ENCODE assay signal across 8 cellular contexts in the genomic region with DNA sequence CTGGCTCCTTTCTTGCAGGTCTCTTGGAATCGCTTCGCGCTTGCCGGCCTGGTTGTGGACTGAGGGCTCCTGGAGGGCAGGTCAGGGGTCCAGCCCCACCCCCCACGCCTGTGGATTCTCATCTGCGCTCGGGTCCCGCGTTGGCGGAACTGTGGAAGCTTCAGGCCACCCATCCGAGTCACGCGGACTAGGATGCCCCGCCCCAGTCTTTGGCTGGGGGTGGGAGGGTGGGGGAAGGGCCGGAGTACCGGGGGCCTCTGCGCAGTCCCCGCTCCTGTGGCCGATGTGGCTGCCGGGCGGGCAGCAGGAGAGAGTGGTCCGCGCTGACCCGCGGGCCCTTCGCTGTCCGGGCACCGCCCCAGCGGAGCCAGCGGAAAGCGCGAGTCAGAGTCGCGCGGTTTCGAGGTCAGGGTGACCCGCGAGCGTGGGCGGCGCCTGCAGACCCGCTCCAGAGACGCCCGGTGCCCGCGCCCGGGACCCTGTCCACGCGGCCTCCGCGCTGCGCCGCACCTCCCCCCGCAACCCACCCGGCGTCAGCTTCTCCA.
DNase-seq lines count a peak whose midpoint lies in the region; ATAC-seq, FAIRE-seq and TF ChIP-seq lines count a peak whose summit lies in the region.

No MANE protein-coding gene starts in this region.

- in situ Hi-C loops in K562 (cut with MboI) = no loop called here

- peak overlapping the region in 1 of 2 experiments; percentile 17; a peak in 2 of 4 replicates for H3K9ac ChIP-seq in K562 (ENCODE audit: insufficient read depth in 1 of 2, low read depth in 2 of 2, low read length in 2 of 2)
- H3K9ac ChIP-seq in skeletal muscle satellite cell (ENCODE audit: low read depth, low read length) = peak overlapping the region; percentile 74

- H3K27me3 ChIP-seq in K562 (ENCODE audit: control insufficient read depth in 2 of 2, insufficient read depth in 2 of 2, low read length in 2 of 2) (peaks cover 14 to 21% of the 10 kb centered on the region in 2 experiments; a peak in 4 of 5 replicates), skeletal muscle satellite cell (ENCODE audit: control insufficient read depth, insufficient read depth, low read length) (no peaks in the 10 kb centered on the region)

- TF ChIP-seq CTCF in RWPE1 (conservative IDR thresholded peaks at IDR 0.05; ENCODE audit: low read depth) (no peak), K562 (IDR thresholded peaks at IDR 0.05 in 2 of 3, conservative IDR thresholded peaks at IDR 0.05 in 1 of 3; ENCODE audit: insufficient read depth in 2 of 3, low read depth in 1 of 3, low read length in 3 of 3) (no peak)

- no peak for TF ChIP-seq RAD21 in K562 (CRISPR knock-in tag; conservative IDR thresholded peaks at IDR 0.05 in 1 of 2, IDR thresholded peaks at IDR 0.05 in 1 of 2)

- no peaks in the 10 kb centered on the region; the same call in 1 of the 2 replicates for H4K20me1 ChIP-seq in K562 (replicated peaks; ENCODE audit: control insufficient read depth, insufficient read depth, low read length)

- H3K79me2 ChIP-seq in K562 (ENCODE audit: control insufficient read depth, insufficient read depth, low read length) = no peaks in the 10 kb centered on the region

- no peaks in the 10 kb centered on the region for H3K36me3 ChIP-seq in K562 (ENCODE audit: control insufficient read depth, insufficient read depth, low read length)
- no peaks in the 10 kb centered on the region for H3K36me3 ChIP-seq in skeletal muscle satellite cell (ENCODE audit: insufficient read depth, low read length)

- no peaks in the 10 kb centered on the region for H3K9me1 ChIP-seq in K562 (ENCODE audit: control insufficient read depth, insufficient read depth, low read length)

- 19% methylated on average over 33 of the region's 56 CpGs for WGBS in K562 (ENCODE audit: insufficient coverage, low coverage, missing lambda C conversion rate)

- POLR2A ChIA-PET in RWPE1 (lab: Yijun Ruan, JAX; ENCODE audit: low non-redundant PET) (no interaction called here), K562 (lab: Yijun Ruan, JAX) (interaction anchor here (0.7 kb wide), 1 partner anchor 204 kb away, joined by 3 read pairs; no protein-coding TSS in a partner anchor)

- H3K4me1 ChIP-seq in K562 (replicated peaks in 1 of 2; ENCODE audit: control insufficient read depth in 2 of 2, insufficient read depth in 2 of 2, low read length in 2 of 2) = peaks cover 0 to 9% of the 10 kb centered on the region in 2 experiments; a peak in 2 of 5 replicates
- peaks cover 35% of the 10 kb centered on the region for H3K4me1 ChIP-seq in skeletal muscle satellite cell (ENCODE audit: control insufficient read depth, insufficient read depth, low read length)

- CTCF ChIA-PET in RWPE1 (lab: Yijun Ruan, JAX) (interaction anchor here (0.7 to 1.4 kb wide), 2 partner anchors 29 to 46 kb away, joined by 3 read pairs; no protein-coding TSS in a partner anchor), K562 (lab: Yijun Ruan, JAX; ENCODE audit: low intra/inter-chr PET ratio) (no interaction called here)

- intact Hi-C loops in K562 (cut with micrococcal nuclease) = no loop called here

- H3K4me3 ChIP-seq in K562 = no peak overlapping the region
- H3K4me3 ChIP-seq in iPS-18c (ENCODE audit: insufficient read depth, low read depth, low read length) = peak overlapping the region; percentile 49; the same call in 1 of the 2 replicates
- peak overlapping the region; percentile 59 for H3K4me3 ChIP-seq in skeletal muscle satellite cell (ENCODE audit: low read length)

- TF ChIP-seq POLR2A in K562 (conservative IDR thresholded peaks at IDR 0.05) = no peak

- ATAC-seq in K562 (no peak), HG02884 (IDR thresholded peaks at IDR 0.05; ENCODE audit: unreplicated experiment) (no peak), GM21526 (IDR thresholded peaks at IDR 0.05; ENCODE audit: low FRiP score, unreplicated experiment) (no peak)

- no peaks in the 10 kb centered on the region for H3K9me3 ChIP-seq in K562 (replicated peaks; ENCODE audit: control insufficient read depth, insufficient read depth, low read depth, low read length)
- no peaks in the 10 kb centered on the region for H3K9me3 ChIP-seq in iPS-18c (ENCODE audit: control insufficient read depth, insufficient read depth, low read length)
- no peaks in the 10 kb centered on the region for H3K9me3 ChIP-seq in skeletal muscle satellite cell (replicated peaks; ENCODE audit: low read length)

- DNase-seq in COLO668 (lab: John Stamatoyannopoulos, UW; ENCODE audit: unreplicated experiment) (peak; percentile 44), RWPE1 (ENCODE audit: low spot score) (no peak), K562 (ENCODE audit: extremely low read depth in 1 of 4, low spot score in 3 of 4) (peak in 2 of 4 experiments; percentile 26 to 27), occipital lobe (lab: John Stamatoyannopoulos, UW) (no peak)

- H3K27ac ChIP-seq in RWPE1 = peak overlapping the region; percentile 85
- H3K27ac ChIP-seq in K562 (ENCODE audit: extremely low read depth, low read depth, low read length) = no peak overlapping the region

- H3K4me2 ChIP-seq in K562 (ENCODE audit: insufficient read depth, low read length) = no peak overlapping the region
- H3K4me2 ChIP-seq in skeletal muscle satellite cell (ENCODE audit: low read length) = peak overlapping the region; percentile 77

- H2AFZ ChIP-seq in K562 (ENCODE audit: low read depth, low read length) = peak overlapping the region; percentile 24; the same call in 1 of the 2 replicates

- no TSS peak for BruUV-seq in K562 (replicated peaks; lab: Mats Ljungman, UMichigan)

- TF ChIP-seq EP300 in K562 (IDR thresholded peaks at IDR 0.05; ENCODE audit: low read length) = no peak

- FAIRE-seq in K562 (lab: Jason Lieb, UNC) = no peak

TF ChIP-seq in K562, 482 proteins besides CTCF, POLR2A, EP300 and RAD21:
- TF ChIP-seq ATF3 (IDR thresholded peaks at IDR 0.05) (no peak), ATF3 (CRISPR knock-in tag; conservative IDR thresholded peaks at IDR 0.05) (no peak), EGR1 (conservative IDR thresholded peaks at IDR 0.05) (0 out of 2 replicates have a peak, but pooled peaks have one; percentile 13), ZNF431 (CRISPR knock-in tag; IDR thresholded peaks at IDR 0.05) (no peak)
